29 cellular contexts compared by ENCODE assay signal in genomic region chr7:101723835-101724234, GRCh38.
"Had no signal": no experiment of that assay in that cellular context is flagged by ENCODE, and none has a peak within 500 bp of the region (broad histone marks: within the 10 kb centered on the region; RNA-seq: fewer than 3 reads in every experiment).

No MANE protein-coding gene starts in this region.

- H3K4me3 ChIP-seq: body of pancreas, breast epithelium had no signal

- H3K36me3 ChIP-seq: brain microvascular endothelial cell, breast epithelium had no signal

- DNase-seq: activated B cell treated with CpG ODN at 0.5 μM for 24 hours; activated CD4-positive, alpha-beta memory T cell treated with anti-CD3 and anti-CD28 coated beads for 36 hours; activated CD4-positive, alpha-beta T cell treated with anti-CD3 and anti-CD28 coated beads for 4 hours; activated CD4-positive, alpha-beta T cell treated with anti-CD3 and anti-CD28 coated beads, Interleukin-2, amount 10 ng/mL, durations not matched to agents 24 days and 14 days; activated CD4-positive, alpha-beta T cell treated with anti-CD3 and anti-CD28 coated beads, Interleukin-2, amount 50 U/mL, for 1 hour; activated CD4-positive, alpha-beta T cell treated with anti-CD3 and anti-CD28 coated beads, Interleukin-2, amount 50 U/mL, for 4 hours; activated CD4-positive, CD25-positive, alpha-beta regulatory T cell treated with anti-CD3 and anti-CD28 coated beads, Interleukin-2, amount 50 U/mL, for 72 hours; activated CD8-positive, alpha-beta memory T cell treated with anti-CD3 and anti-CD28 coated beads, Interleukin-2, amount 50 U/mL, for 4 hours; activated CD8-positive, alpha-beta T cell treated with anti-CD3 and anti-CD28 coated beads for 36 hours; activated effector memory CD4-positive, alpha-beta T cell treated with Interleukin-2 at 50 U/mL for 16 hours; activated gamma-delta T cell; activated naive CD4-positive, alpha-beta T cell treated with anti-CD3 and anti-CD28 coated beads, Interleukin-2, amount 10 ng/mL, durations not matched to agents 7 days and 5 days; activated naive CD4-positive, alpha-beta T cell treated with Interleukin-2 at 50 U/mL for 16 hours; activated naive CD8-positive, alpha-beta T cell treated with anti-CD3 and anti-CD28 coated beads, Interleukin-2, amount 10 ng/mL, durations not matched to agents 7 days and 5 days; activated naive CD8-positive, alpha-beta T cell treated with anti-CD3 and anti-CD28 coated beads, Interleukin-2, amount 50 U/mL, for 24 hours; activated T-cell treated with anti-CD3 and anti-CD28 coated beads for 4 hours; activated T-cell treated with anti-CD3 and anti-CD28 coated beads, Interleukin-2, amount 50 U/mL, for 1 hour; activated T-cell treated with anti-CD3 and anti-CD28 coated beads, Interleukin-2, amount 50 U/mL, for 4 hours; aorta; body of pancreas; brain microvascular endothelial cell; central memory CD4-positive, alpha-beta T cell; T-helper 1 cell; T-helper 2 cell; T-helper 9 cell had no signal

- H3K9me3 ChIP-seq: body of pancreas, breast epithelium had no signal

- H3K27ac ChIP-seq: body of pancreas, brain microvascular endothelial cell, breast epithelium, VCaP had no signal

- FAIRE-seq: astrocyte, TTC549 had no signal

- H3K27me3 ChIP-seq: body of pancreas, brain microvascular endothelial cell had no signal

- ATAC-seq: activated CD8-positive, alpha-beta T cell treated with anti-CD3 and anti-CD28 coated beads for 36 hours; activated naive CD8-positive, alpha-beta T cell treated with anti-CD3 and anti-CD28 coated beads, Interleukin-2, amount 50 U/mL, for 24 hours; activated T-cell treated with anti-CD3 and anti-CD28 coated beads, Interleukin-2, amount 50 U/mL, for 4 hours; body of pancreas had no signal

- H3K4me1 ChIP-seq: body of pancreas, breast epithelium had no signal
